11 cellular contexts compared by ENCODE assay signal in the genomic region with DNA sequence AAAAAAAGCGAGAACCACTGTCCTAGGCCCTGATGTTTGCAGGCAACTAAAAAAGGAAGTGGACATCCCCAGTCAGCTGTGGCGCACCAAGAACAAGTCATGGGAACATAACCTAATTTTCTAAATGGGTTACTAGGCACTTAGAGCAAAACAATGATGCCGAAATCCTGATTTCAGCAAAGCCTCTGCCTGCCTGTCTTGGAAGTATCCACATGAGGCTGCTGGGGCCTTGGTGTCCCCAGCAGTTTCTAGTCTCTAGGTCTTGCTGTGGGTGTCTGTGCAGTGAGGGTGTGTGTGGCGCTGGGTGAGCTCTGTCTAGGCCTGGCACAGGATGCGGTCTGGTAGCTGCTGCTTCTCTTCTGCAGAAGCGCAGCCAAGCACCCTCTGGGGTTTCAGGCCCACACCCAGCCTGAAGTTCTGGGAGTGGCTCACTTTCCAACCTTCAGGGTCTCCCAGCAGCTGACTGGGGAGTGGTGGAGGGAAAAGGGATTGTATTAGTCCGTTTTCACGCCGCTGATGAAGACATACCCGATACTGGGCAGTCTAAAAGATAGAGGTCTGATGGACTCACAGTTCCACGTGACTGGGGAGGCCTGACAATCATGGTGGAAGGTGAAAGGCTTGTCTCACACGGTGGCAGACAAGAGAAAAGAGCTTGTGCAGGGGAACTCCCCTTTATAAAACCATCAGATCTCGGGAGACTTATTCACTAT. TPM values are rescaled to one million over a fixed set of nuclear protein-coding genes. Genes with fewer than 3 reads are reported as not detected.
A peak's percentile ranks its signal among the peaks of the same experiment; 100 is the strongest.
DNase-seq lines count a peak whose midpoint lies in the region; ATAC-seq, FAIRE-seq and TF ChIP-seq lines count a peak whose summit lies in the region.
"Had no signal": no experiment of that assay in that cellular context is flagged by ENCODE, and none has a peak within 500 bp of the region (broad histone marks: within the 10 kb centered on the region; RNA-seq: fewer than 3 reads in every experiment).

No MANE protein-coding gene starts in this region.

- no peak for FAIRE-seq in K562 (lab: Jason Lieb, UNC)
- FAIRE-seq: G401.6 had no signal

- no peak overlapping the region for H3K4me3 ChIP-seq in K562

- H3K9ac ChIP-seq in K562 (ENCODE audit: insufficient read depth in 1 of 2, low read depth in 2 of 2, low read length in 2 of 2) = peak overlapping the region in 1 of 2 experiments; percentile 68; a peak in 1 of 4 replicates

- CTCF ChIA-PET in K562 (lab: Yijun Ruan, JAX; ENCODE audit: low intra/inter-chr PET ratio) = no interaction called here

- no peak for TF ChIP-seq EP300 in K562 (IDR thresholded peaks at IDR 0.05; ENCODE audit: low read length)

- H3K4me3 Mint-ChIP-seq in CD14-positive monocyte = peak overlapping the region in 1 of 2 donors; percentile 56

- no peaks in the 10 kb centered on the region for H3K79me2 ChIP-seq in K562 (ENCODE audit: control insufficient read depth, insufficient read depth, low read length)

- H3K36me3 Mint-ChIP-seq in CD14-positive monocyte = peaks cover 10 to 18% of the 10 kb centered on the region in 2 donors

- peak; percentile 52 for DNase-seq in activated CD4-positive, CD25-positive, alpha-beta regulatory T cell treated with anti-CD3 and anti-CD28 coated beads, Interleukin-2, amount 50 U/mL, for 72 hours
- no peak for DNase-seq in K562 (ENCODE audit: extremely low read depth in 1 of 4, low spot score in 3 of 4)
- DNase-seq in stimulated activated CD4-positive, alpha-beta T cell treated with anti-CD3 and anti-CD28 coated beads, Interleukin-4, amount 100 ng/mL, for 4 hours = peak; percentile 29 to 51
- no peak for DNase-seq in cortex of kidney (lab: John Stamatoyannopoulos, UW)
- no peak for DNase-seq in RPMI8226
- DNase-seq in CD14-positive monocyte (ENCODE audit: low spot score) = no peak
- DNase-seq in NCI-H345 (lab: John Stamatoyannopoulos, UW) = no peak

- no peak for TF ChIP-seq POLR2A in K562 (conservative IDR thresholded peaks at IDR 0.05)

- POLR2A ChIA-PET in K562 (lab: Yijun Ruan, JAX) = interaction anchor here (1.3 kb wide), 1 partner anchor 13 kb away, joined by 3 read pairs; no protein-coding TSS in a partner anchor

- H3K27me3 ChIP-seq in K562 (ENCODE audit: control insufficient read depth in 2 of 2, insufficient read depth in 2 of 2, low read length in 2 of 2) = no peaks in the 10 kb centered on the region

- H3K9me3 ChIP-seq in K562 (replicated peaks; ENCODE audit: control insufficient read depth, insufficient read depth, low read depth, low read length) = no peaks in the 10 kb centered on the region

- in situ Hi-C loops in K562 (cut with MboI) = no loop called here

- 58% methylated on average over 10 of the region's 13 CpGs for WGBS in K562 (ENCODE audit: insufficient coverage, low coverage, missing lambda C conversion rate)

- H3K4me1 ChIP-seq in K562 (replicated peaks in 1 of 2; ENCODE audit: control insufficient read depth in 2 of 2, insufficient read depth in 2 of 2, low read length in 2 of 2) = peaks cover 0 to 7% of the 10 kb centered on the region in 2 experiments; a peak in 3 of 5 replicates

- BruUV-seq in K562 (replicated peaks; lab: Mats Ljungman, UMichigan) = no TSS peak

- H3K36me3 ChIP-seq in K562 (ENCODE audit: control insufficient read depth, insufficient read depth, low read length) = 0 out of 3 replicates have a peak, but pooled peaks cover 4% of the 10 kb centered on the region

- TF ChIP-seq CTCF in K562 (IDR thresholded peaks at IDR 0.05 in 2 of 3, conservative IDR thresholded peaks at IDR 0.05 in 1 of 3; ENCODE audit: insufficient read depth in 2 of 3, low read depth in 1 of 3, low read length in 3 of 3) (no peak), CD14-positive monocyte (IDR thresholded peaks at IDR 0.05) (no peak)

- H2AFZ ChIP-seq in K562 (ENCODE audit: low read depth, low read length) = no peak overlapping the region

- H3K9me3 Mint-ChIP-seq in CD14-positive monocyte = peaks cover 0 to 9% (median 4%) of the 10 kb centered on the region in 7 donors

- no peak overlapping the region for H3K27ac ChIP-seq in K562 (ENCODE audit: extremely low read depth, low read depth, low read length)

- no peak for TF ChIP-seq RAD21 in K562 (CRISPR knock-in tag; conservative IDR thresholded peaks at IDR 0.05 in 1 of 2, IDR thresholded peaks at IDR 0.05 in 1 of 2)

- ATAC-seq in GM18907 (IDR thresholded peaks at IDR 0.05; ENCODE audit: unreplicated experiment) (peak; percentile 55), K562 (no peak)

- intact Hi-C loops in K562 (cut with micrococcal nuclease) = no loop called here
- intact Hi-C loops in CD14-positive monocyte (cut with micrococcal nuclease) = no loop called here

- H3K4me2 ChIP-seq in K562 (ENCODE audit: insufficient read depth, low read length) = no peak overlapping the region

- peaks cover 1% of the 10 kb centered on the region for H3K4me1 Mint-ChIP-seq in CD14-positive monocyte

- no peaks in the 10 kb centered on the region for H4K20me1 ChIP-seq in K562 (replicated peaks; ENCODE audit: control insufficient read depth, insufficient read depth, low read length)

- peaks cover 0 to 4% (median 1%) of the 10 kb centered on the region in 3 donors for H3K27me3 Mint-ChIP-seq in CD14-positive monocyte (ENCODE audit: low read depth in 3 of 3)

- peak overlapping the region in 3 of 7 donors; percentile 20 to 67 (median 39) for H3K27ac Mint-ChIP-seq in CD14-positive monocyte

- no peaks in the 10 kb centered on the region for H3K9me1 ChIP-seq in K562 (ENCODE audit: control insufficient read depth, insufficient read depth, low read length)

TF ChIP-seq in K562, 482 proteins besides CTCF, POLR2A, EP300 and RAD21:
- TF ChIP-seq ZFP30 (CRISPR knock-in tag; IDR thresholded peaks at IDR 0.05; ENCODE audit: borderline replicate concordance) (no peak), SPI1 (IDR thresholded peaks at IDR 0.05; ENCODE audit: borderline replicate concordance, low read depth, low read length) (peak; percentile 43; the same call in 1 of the 2 replicates)
TF ChIP-seq in K562: peak in this region for 1.

RNA-seq across cellular contexts. Expression of a gene that starts 21.1 kb away (rescaled TPM):
- total RNA-seq in K562 (2011; cell fraction: chromatin; rRNA removed; ENCODE audit: low replicate concordance) = 1.4 TPM in 1 of 2 replicates, not detected in the other
- total RNA-seq in K562 (2011; cell fraction: nucleolus; rRNA removed) = not detected in 2 replicates
- total RNA-seq in K562 (2011; cell fraction: nucleoplasm; rRNA removed) = not detected in 2 replicates
- total RNA-seq in K562 (2014; rRNA removed) = not detected in 2 replicates
- total RNA-seq in K562 (2014; rRNA removed; fragmentation: Illumina TruSeq; extraction: Trizol) = not detected in 2 replicates
- not detected in 2 replicates for total RNA-seq in K562 (2015; rRNA removed; fragmentation: Illumina TruSeq; extraction: Trizol)
- not detected in 2 replicates for total RNA-seq in K562 (2021)
- not detected in 2 replicates for polyA plus RNA-seq in K562 (2011; rRNA removed)
- polyA plus RNA-seq in K562 (2011; cell fraction: cytosol; rRNA removed) = not detected in 2 replicates
- polyA plus RNA-seq in K562 (2011; cell fraction: nucleus; rRNA removed) = not detected in 2 replicates
- polyA plus RNA-seq in K562 (2012) = not detected in 2 replicates
- not detected in 2 replicates for polyA plus RNA-seq in K562 (2014; fragmentation: Illumina TruSeq; extraction: Trizol)
- polyA plus RNA-seq in K562 (2014; fragmentation: Nextera tagmentation; extraction: Ambion mirVana) = not detected
- not detected in 2 replicates for polyA plus RNA-seq in K562 (2014; rRNA removed)
- polyA minus RNA-seq in K562 (2011; rRNA and poly(A)+ RNA removed) = 0.70 TPM in 1 of 2 replicates, not detected in the other
- not detected in 2 replicates for polyA minus RNA-seq in K562 (2011; cell fraction: cytosol; rRNA and poly(A)+ RNA removed)
- not detected in 2 replicates for polyA minus RNA-seq in K562 (2011; cell fraction: nucleus; rRNA and poly(A)+ RNA removed)
- polyA plus RNA-seq in CD14-positive monocyte = not detected
- total RNA-seq: lower leg skin, urinary bladder had no signal
- polyA plus RNA-seq: urinary bladder had no signal

Comparison
In these comparisons a context has a peak if more than half of its experiments do, and no peak if none do; other contexts are left out.
1. DNase-seq: peak in activated CD4-positive, CD25-positive, alpha-beta regulatory T cell treated with anti-CD3 and anti-CD28 coated beads, Interleukin-2, amount 50 U/mL, for 72 hours (single experiment) and stimulated activated CD4-positive, alpha-beta T cell treated with anti-CD3 and anti-CD28 coated beads, Interleukin-4, amount 100 ng/mL, for 4 hours (2 of 2); none in K562 (0 of 4), cortex of kidney (single experiment), RPMI8226 (single experiment), CD14-positive monocyte (single experiment) and NCI-H345 (single experiment).